10 cellular contexts compared by ENCODE assay signal in genomic region chr11:119306373-119306890, GRCh38. TPM values are rescaled to one million over a fixed set of nuclear protein-coding genes. Genes with fewer than 3 reads are reported as not detected.
DNase-seq lines count a peak whose midpoint lies in the region; ATAC-seq and TF ChIP-seq lines count a peak whose summit lies in the region.
"Had no signal": no experiment of that assay in that cellular context is flagged by ENCODE, and none has a peak within 500 bp of the region (broad histone marks: within the 10 kb centered on the region; RNA-seq: fewer than 3 reads in every experiment).

No MANE protein-coding gene starts in this region.

- H3K36me3 ChIP-seq in tibial artery = peaks cover 46 to 64% (median 50%) of the 10 kb centered on the region in 3 donors

- H3K27ac Mint-ChIP-seq in activated CD4-positive, alpha-beta T cell treated with anti-CD3 and anti-CD28 coated beads, Interleukin-2, amount 10 ng/mL, durations not matched to agents 24 days and 14 days = peak overlapping the region; percentile 89
- H3K27ac Mint-ChIP-seq in activated naive CD8-positive, alpha-beta T cell treated with anti-CD3 and anti-CD28 coated beads, Interleukin-2, amount 10 ng/mL, durations not matched to agents 7 days and 5 days = peak overlapping the region; percentile 74

- H3K4me3 ChIP-seq in tibial artery = peak overlapping the region in 1 of 2 donors; percentile 34

- no peaks in the 10 kb centered on the region for H3K9me3 Mint-ChIP-seq in activated CD4-positive, alpha-beta T cell treated with anti-CD3 and anti-CD28 coated beads, Interleukin-2, amount 10 ng/mL, durations not matched to agents 24 days and 14 days
- H3K9me3 Mint-ChIP-seq in activated naive CD8-positive, alpha-beta T cell treated with anti-CD3 and anti-CD28 coated beads, Interleukin-2, amount 10 ng/mL, durations not matched to agents 7 days and 5 days = no peaks in the 10 kb centered on the region

- POLR2A ChIA-PET in activated naive CD8-positive, alpha-beta T cell treated with anti-CD3 and anti-CD28 coated beads, Interleukin-2, amount 10 ng/mL, durations not matched to agents 7 days and 5 days (lab: Charles Lee) = interaction anchor here (0.7 to 3.4 kb wide), 7 partner anchors 11 to 204 kb away, joined by 3 to 23 read pairs (median 3); partner anchors contain the start of genes CBL, DPAGT1 and MCAM

- H3K4me3 Mint-ChIP-seq in activated CD4-positive, alpha-beta T cell treated with anti-CD3 and anti-CD28 coated beads, Interleukin-2, amount 10 ng/mL, durations not matched to agents 24 days and 14 days = peak overlapping the region; percentile 65
- H3K4me3 Mint-ChIP-seq in activated naive CD8-positive, alpha-beta T cell treated with anti-CD3 and anti-CD28 coated beads, Interleukin-2, amount 10 ng/mL, durations not matched to agents 7 days and 5 days = peak overlapping the region; percentile 18

- H3K27ac ChIP-seq in tibial artery = peak overlapping the region; percentile 99

- DNase-seq in activated CD4-positive, alpha-beta T cell treated with anti-CD3 and anti-CD28 coated beads, Interleukin-2, amount 10 ng/mL, durations not matched to agents 24 days and 14 days = peak; percentile 75
- no peak for DNase-seq in activated CD4-positive, alpha-beta T cell treated with anti-CD3 and anti-CD28 coated beads for 4 hours
- DNase-seq in activated naive CD8-positive, alpha-beta T cell treated with anti-CD3 and anti-CD28 coated beads, Interleukin-2, amount 10 ng/mL, durations not matched to agents 7 days and 5 days = no peak
- no peak for DNase-seq in left cardiac atrium
- peak; percentile 79 to 95 for DNase-seq in tibial artery
- DNase-seq in germinal center (ENCODE audit: low spot score) = no peak

- intact Hi-C loops in activated CD4-positive, alpha-beta T cell treated with anti-CD3 and anti-CD28 coated beads, Interleukin-2, amount 10 ng/mL, durations not matched to agents 24 days and 14 days (cut with micrococcal nuclease) = loop anchor here (1.0 kb wide), 1 partner anchor 15 kb away; no protein-coding TSS in a partner anchor
- intact Hi-C loops in left cardiac atrium (cut with DNase I) (no loop called here), tibial artery (cut with DNase I; ENCODE audit: low total_unique reads) (no loop called here)

- peaks cover 0 to 69% (median 51%) of the 10 kb centered on the region in 4 donors for H3K4me1 ChIP-seq in tibial artery

- H3K36me3 Mint-ChIP-seq in activated CD4-positive, alpha-beta T cell treated with anti-CD3 and anti-CD28 coated beads, Interleukin-2, amount 10 ng/mL, durations not matched to agents 24 days and 14 days (ENCODE audit: low read depth) = peaks cover 32% of the 10 kb centered on the region
- H3K36me3 Mint-ChIP-seq in activated naive CD8-positive, alpha-beta T cell treated with anti-CD3 and anti-CD28 coated beads, Interleukin-2, amount 10 ng/mL, durations not matched to agents 7 days and 5 days = peaks cover 28% of the 10 kb centered on the region

- H3K27me3 ChIP-seq in tibial artery = no peaks in the 10 kb centered on the region

- peak; percentile 87 for ATAC-seq in activated naive CD8-positive, alpha-beta T cell treated with anti-CD3 and anti-CD28 coated beads, Interleukin-2, amount 10 ng/mL, durations not matched to agents 7 days and 5 days (ENCODE audit: low read depth)
- ATAC-seq in left cardiac atrium = peak; percentile 30 to 86
- no peak for ATAC-seq in HG03095 (IDR thresholded peaks at IDR 0.05; ENCODE audit: unreplicated experiment)
- no peak for ATAC-seq in HG03108 (IDR thresholded peaks at IDR 0.05; ENCODE audit: unreplicated experiment)

- H3K9me3 ChIP-seq in tibial artery = no peaks in the 10 kb centered on the region

- TF ChIP-seq CTCF in tibial artery (IDR thresholded peaks at IDR 0.05) = no peak

- peaks cover 25% of the 10 kb centered on the region for H3K4me1 Mint-ChIP-seq in activated CD4-positive, alpha-beta T cell treated with anti-CD3 and anti-CD28 coated beads, Interleukin-2, amount 10 ng/mL, durations not matched to agents 24 days and 14 days
- peaks cover 17% of the 10 kb centered on the region for H3K4me1 Mint-ChIP-seq in activated naive CD8-positive, alpha-beta T cell treated with anti-CD3 and anti-CD28 coated beads, Interleukin-2, amount 10 ng/mL, durations not matched to agents 7 days and 5 days

- H3K27me3 Mint-ChIP-seq in activated CD4-positive, alpha-beta T cell treated with anti-CD3 and anti-CD28 coated beads, Interleukin-2, amount 10 ng/mL, durations not matched to agents 24 days and 14 days = no peaks in the 10 kb centered on the region
- no peaks in the 10 kb centered on the region for H3K27me3 Mint-ChIP-seq in activated naive CD8-positive, alpha-beta T cell treated with anti-CD3 and anti-CD28 coated beads, Interleukin-2, amount 10 ng/mL, durations not matched to agents 7 days and 5 days

RNA-seq across cellular contexts. Expression of gene MCAM, which starts 10.5 kb away (rescaled TPM):
- total RNA-seq in activated CD4-positive, alpha-beta T cell treated with anti-CD3 and anti-CD28 coated beads, Interleukin-2, amount 10 ng/mL, durations not matched to agents 24 days and 14 days = 7.5 and 8.1 TPM in 2 replicates
- 1 to 10 TPM; 2.4 to 2.9 TPM for total RNA-seq in activated naive CD8-positive, alpha-beta T cell treated with anti-CD3 and anti-CD28 coated beads, Interleukin-2, amount 10 ng/mL, durations not matched to agents 7 days and 5 days
- 100 to 1,000 TPM; 144 to 230 TPM for total RNA-seq in left cardiac atrium

RNA-seq across cellular contexts. Expression of gene RNF26, which starts 27.9 kb away (rescaled TPM):
- 26.5 and 26.8 TPM in 2 replicates for total RNA-seq in activated CD4-positive, alpha-beta T cell treated with anti-CD3 and anti-CD28 coated beads, Interleukin-2, amount 10 ng/mL, durations not matched to agents 24 days and 14 days
- total RNA-seq in activated naive CD8-positive, alpha-beta T cell treated with anti-CD3 and anti-CD28 coated beads, Interleukin-2, amount 10 ng/mL, durations not matched to agents 7 days and 5 days = 10 to 100 TPM; 32.2 to 32.9 TPM
- 10 to 100 TPM; 13.2 to 14.1 TPM for total RNA-seq in left cardiac atrium

RNA-seq across cellular contexts. Expression of gene C1QTNF5, which starts 34.3 kb away (rescaled TPM):
- total RNA-seq in activated CD4-positive, alpha-beta T cell treated with anti-CD3 and anti-CD28 coated beads, Interleukin-2, amount 10 ng/mL, durations not matched to agents 24 days and 14 days = not detected in 2 replicates
- total RNA-seq in activated naive CD8-positive, alpha-beta T cell treated with anti-CD3 and anti-CD28 coated beads, Interleukin-2, amount 10 ng/mL, durations not matched to agents 7 days and 5 days = not detected
- total RNA-seq in left cardiac atrium = 10 to 100 TPM; 25.1 to 39.9 TPM
- total RNA-seq: T-helper 1 cell treated with Interleukin-12 subunit alpha and Interleukin-12 subunit beta and Interleukin-4 antibody, amounts not matched to agents 30 ng/mL and 1 ng/mL, for 36 hours had no signal

RNA-seq across cellular contexts. Expression of gene MFRP, which starts 40.1 kb away (rescaled TPM):
- not detected in 2 replicates for total RNA-seq in activated CD4-positive, alpha-beta T cell treated with anti-CD3 and anti-CD28 coated beads, Interleukin-2, amount 10 ng/mL, durations not matched to agents 24 days and 14 days
- not detected for total RNA-seq in activated naive CD8-positive, alpha-beta T cell treated with anti-CD3 and anti-CD28 coated beads, Interleukin-2, amount 10 ng/mL, durations not matched to agents 7 days and 5 days
- total RNA-seq in left cardiac atrium = not detected
- total RNA-seq: epithelial cell of proximal tubule; T-helper 1 cell treated with Interleukin-12 subunit alpha and Interleukin-12 subunit beta and Interleukin-4 antibody, amounts not matched to agents 30 ng/mL and 1 ng/mL, for 36 hours had no signal

Comparison
In these comparisons a context has a peak if more than half of its experiments do, and no peak if none do; other contexts are left out.
1. DNase-seq: peak in activated CD4-positive, alpha-beta T cell treated with anti-CD3 and anti-CD28 coated beads, Interleukin-2, amount 10 ng/mL, durations not matched to agents 24 days and 14 days (single experiment) and tibial artery (2 of 2); none in activated CD4-positive, alpha-beta T cell treated with anti-CD3 and anti-CD28 coated beads for 4 hours (0 of 2), activated naive CD8-positive, alpha-beta T cell treated with anti-CD3 and anti-CD28 coated beads, Interleukin-2, amount 10 ng/mL, durations not matched to agents 7 days and 5 days (single experiment), left cardiac atrium (single experiment) and germinal center (single experiment).
2. ATAC-seq: peak in activated naive CD8-positive, alpha-beta T cell treated with anti-CD3 and anti-CD28 coated beads, Interleukin-2, amount 10 ng/mL, durations not matched to agents 7 days and 5 days (single experiment) and left cardiac atrium (2 of 2); none in HG03095 (single experiment) and HG03108 (single experiment).
3. RNA of gene MCAM, which starts 10.5 kb away (total RNA-seq): 144 to 230 TPM in left cardiac atrium; 7.5 to 8.1 TPM in activated CD4-positive, alpha-beta T cell treated with anti-CD3 and anti-CD28 coated beads, Interleukin-2, amount 10 ng/mL, durations not matched to agents 24 days and 14 days and 2.4 to 2.9 TPM in activated naive CD8-positive, alpha-beta T cell treated with anti-CD3 and anti-CD28 coated beads, Interleukin-2, amount 10 ng/mL, durations not matched to agents 7 days and 5 days; every median in the first group is over 10 times any median in the second.
4. RNA of gene C1QTNF5, which starts 34.3 kb away (total RNA-seq): 25.1 to 39.9 TPM in left cardiac atrium; not detected in activated CD4-positive, alpha-beta T cell treated with anti-CD3 and anti-CD28 coated beads, Interleukin-2, amount 10 ng/mL, durations not matched to agents 24 days and 14 days and not detected in activated naive CD8-positive, alpha-beta T cell treated with anti-CD3 and anti-CD28 coated beads, Interleukin-2, amount 10 ng/mL, durations not matched to agents 7 days and 5 days; every median in the first group is over 10 times any median in the second.